9 cellular contexts compared by ENCODE assay signal in the genomic region with DNA sequence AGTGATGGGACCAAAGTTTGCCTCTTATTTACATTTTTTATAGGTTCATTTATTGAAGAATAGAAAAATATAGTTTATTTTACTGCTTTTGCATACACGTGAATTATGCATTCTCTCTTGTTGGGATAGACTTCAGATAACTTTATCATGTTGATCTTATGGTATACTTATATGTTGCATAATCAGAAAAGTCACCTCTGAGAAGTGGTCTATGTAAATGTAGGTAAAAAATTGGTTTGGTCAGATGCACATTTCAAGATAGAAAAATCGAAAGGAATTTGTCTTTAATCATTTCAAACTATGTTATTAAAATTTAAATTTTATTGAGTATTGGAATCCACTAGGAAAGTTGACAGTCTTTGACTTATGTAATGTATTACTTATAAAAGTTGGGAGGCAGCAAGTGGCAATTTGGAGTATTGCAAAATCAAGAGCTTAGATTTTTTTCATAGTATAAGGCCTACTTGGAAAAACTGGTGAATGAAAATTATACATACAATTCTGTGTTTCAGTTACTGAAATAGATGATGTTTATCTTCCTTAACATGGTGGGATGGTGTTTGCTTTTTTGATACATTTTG. TPM values are rescaled to one million over a fixed set of nuclear protein-coding genes. Genes with fewer than 3 reads are reported as not detected.
DNase-seq lines count a peak whose midpoint lies in the region; ATAC-seq, FAIRE-seq and TF ChIP-seq lines count a peak whose summit lies in the region.
"Had no signal": no experiment of that assay in that cellular context is flagged by ENCODE, and none has a peak within 500 bp of the region (broad histone marks: within the 10 kb centered on the region; RNA-seq: fewer than 3 reads in every experiment).

No MANE protein-coding gene starts in this region.

- no peak overlapping the region for H4K8ac ChIP-seq in IMR-90 (ENCODE audit: low read depth in 2 of 2, low read length in 2 of 2)

- H3K56ac ChIP-seq in IMR-90 (ENCODE audit: extremely low read depth, insufficient read depth, low read length) = no peak overlapping the region

- in situ Hi-C loops in IMR-90 (cut with MboI; ENCODE audit: low sequenced_read_pairs) = no loop called here

- peak overlapping the region in 6 of 7 donors; percentile 48 to 99 (median 76) for H3K27ac Mint-ChIP-seq in CD4-positive, alpha-beta memory T cell
- H3K27ac Mint-ChIP-seq in MCF 10A (ENCODE audit: low read depth, unreplicated experiment) (peak overlapping the region; percentile 95), natural killer cell (peak overlapping the region; percentile 96 to 98)

- TF ChIP-seq RAD21 in IMR-90 (IDR thresholded peaks at IDR 0.05; ENCODE audit: low read length) = no peak

- peak overlapping the region; percentile 32; the same call in 1 of the 2 replicates for H3K9ac ChIP-seq in IMR-90 (ENCODE audit: low read depth, low read length)

- no peak overlapping the region for H2AFZ ChIP-seq in IMR-90 (replicated peaks; ENCODE audit: low read length, poor library complexity)

- no peaks in the 10 kb centered on the region for H3K9me3 ChIP-seq in CD4-positive, alpha-beta memory T cell (ENCODE audit: control insufficient read depth in 1 of 2, low read length in 2 of 2)
- no peaks in the 10 kb centered on the region for H3K9me3 ChIP-seq in IMR-90 (ENCODE audit: control insufficient read depth, insufficient read depth, low read length)

- DNase-seq in CD4-positive, alpha-beta memory T cell = no peak
- DNase-seq in IMR-90 (no peak), MCF 10A (ENCODE audit: unreplicated experiment) (no peak), natural killer cell (no peak), HK-2 (ENCODE audit: unreplicated experiment) (no peak), D721Med (ENCODE audit: insufficient read length, low spot score) (no peak), CD1c-positive myeloid dendritic cell (ENCODE audit: extremely low spot score) (no peak)
- DNase-seq: activated CD4-positive, CD25-positive, alpha-beta regulatory T cell had no signal

- peak overlapping the region; percentile 90 for H3K4me2 ChIP-seq in IMR-90 (ENCODE audit: low read depth, low read length)

- TF ChIP-seq CTCF in IMR-90 (conservative IDR thresholded peaks at IDR 0.05; ENCODE audit: low read depth, low read length) (no peak), MCF 10A (IDR thresholded peaks at IDR 0.05; ENCODE audit: unreplicated experiment) (no peak), natural killer cell (IDR thresholded peaks at IDR 0.05) (no peak), D721Med (IDR thresholded peaks at IDR 0.05; ENCODE audit: insufficient read depth, missing control alignments) (no peak)

- no peak overlapping the region for H3K4ac ChIP-seq in IMR-90 (ENCODE audit: low read depth, low read length)

- dilution Hi-C loops in IMR-90 (cut with HindIII; ENCODE audit: low sequenced_read_pairs, unreplicated experiment) = no loop called here

- ATAC-seq in IMR-90 (ENCODE audit: low read depth) (no peak), natural killer cell (no peak), HG03196 (IDR thresholded peaks at IDR 0.05; ENCODE audit: unreplicated experiment) (no peak)

- H3K23ac ChIP-seq in IMR-90 (ENCODE audit: low read depth, low read length) = no peak overlapping the region

- H2AK5ac ChIP-seq in IMR-90 (ENCODE audit: low read depth, low read length) = no peak overlapping the region

- peaks cover 45 to 71% (median 59%) of the 10 kb centered on the region in 4 donors for H3K4me1 Mint-ChIP-seq in CD4-positive, alpha-beta memory T cell
- H3K4me1 Mint-ChIP-seq in MCF 10A (ENCODE audit: insufficient read depth, unreplicated experiment) (peaks cover 30% of the 10 kb centered on the region), natural killer cell (peaks cover 59 to 68% of the 10 kb centered on the region in 2 donors)

- BruUV-seq in IMR-90 (replicated peaks; lab: Mats Ljungman, UMichigan) (no TSS peak), MCF 10A (replicated peaks; lab: Mats Ljungman, UMichigan) (no TSS peak)

- no peak overlapping the region for H3K4me3 ChIP-seq in CD4-positive, alpha-beta memory T cell (ENCODE audit: low read length in 2 of 2)
- no peak overlapping the region; the same call in 1 of the 2 replicates for H3K4me3 ChIP-seq in IMR-90 (ENCODE audit: insufficient read depth, low read depth, low read length)

- H4K5ac ChIP-seq in IMR-90 (ENCODE audit: low read depth, low read length) = no peak overlapping the region

- H3K14ac ChIP-seq in IMR-90 (replicated peaks; ENCODE audit: low read depth, low read length) = no peak overlapping the region

- H3K4me1 ChIP-seq in CD4-positive, alpha-beta memory T cell (ENCODE audit: insufficient read depth, low read length) = peaks cover 68% of the 10 kb centered on the region
- H3K4me1 ChIP-seq in IMR-90 (ENCODE audit: control insufficient read depth, insufficient read depth, low read length) = no peaks in the 10 kb centered on the region; the same call in 1 of the 2 replicates

- H3K79me1 ChIP-seq in IMR-90 (ENCODE audit: low read depth in 1 of 2, low read length in 2 of 2) = peaks cover 13 to 40% of the 10 kb centered on the region in 2 experiments; a peak in 3 of 4 replicates

- no peak overlapping the region for H3K27ac ChIP-seq in CD4-positive, alpha-beta memory T cell (ENCODE audit: low read depth, low read length)
- no peak overlapping the region for H3K27ac ChIP-seq in IMR-90 (ENCODE audit: insufficient read depth, low read length)

- H2BK120ac ChIP-seq in IMR-90 (ENCODE audit: low read depth, low read length) = no peak overlapping the region

- no peak overlapping the region for H2AK9ac ChIP-seq in IMR-90 (replicated peaks; ENCODE audit: low read depth, low read length, poor library complexity)

- H3K27me3 ChIP-seq in CD4-positive, alpha-beta memory T cell (ENCODE audit: insufficient read depth, low read length) = no peaks in the 10 kb centered on the region
- no peaks in the 10 kb centered on the region for H3K27me3 ChIP-seq in IMR-90 (ENCODE audit: control insufficient read depth, insufficient read depth, low read length)

- H3K18ac ChIP-seq in IMR-90 (ENCODE audit: low read depth, low read length) = no peak overlapping the region

- FAIRE-seq in D721Med (lab: Jason Lieb, UNC) = no peak

- peaks cover 38% of the 10 kb centered on the region for H4K20me1 ChIP-seq in IMR-90 (ENCODE audit: insufficient read depth, low read length)

- H2BK5ac ChIP-seq in IMR-90 (ENCODE audit: low read depth, low read length, poor library complexity, severe bottlenecking) = no peak overlapping the region

- H2BK20ac ChIP-seq in IMR-90 (ENCODE audit: low read depth, low read length) = no peak overlapping the region

- intact Hi-C loops in CD4-positive, alpha-beta memory T cell (cut with micrococcal nuclease) = no loop called here
- intact Hi-C loops in IMR-90 (cut with micrococcal nuclease) (loop anchor here (2.0 to 5.0 kb wide), 3 partner anchors 44 to 286 kb away; a partner anchor contains a TSS), MCF 10A (cut with micrococcal nuclease) (loop anchor here (2.0 to 5.0 kb wide), 5 partner anchors 41 to 285 kb away; no protein-coding TSS in a partner anchor), natural killer cell (cut with micrococcal nuclease) (loop anchor here (5.0 kb wide), 1 partner anchor 44 kb away; no protein-coding TSS in a partner anchor)

- CTCF ChIA-PET in CD4-positive, alpha-beta memory T cell (lab: Charles Lee; ENCODE audit: partially characterized antibody) = interaction anchor here (0.9 to 1.9 kb wide), 3 partner anchors 10 to 40 kb away, joined by 3 to 11 read pairs (median 3); no protein-coding TSS in a partner anchor
- CTCF ChIA-PET in IMR-90 (lab: Yijun Ruan, JAX) (no interaction called here), MCF 10A (lab: Yijun Ruan, JAX) (interaction anchor here (0.6 to 1.3 kb wide), 3 partner anchors 40 to 289 kb away, joined by 3 to 5 read pairs (median 4); no protein-coding TSS in a partner anchor)

- H2BK15ac ChIP-seq in IMR-90 (ENCODE audit: low read depth, low read length) = no peak overlapping the region

- no CpG with 5 or more reads among the region's 2 CpGs for WGBS in IMR-90 (ENCODE audit: extremely low coverage in 2 of 2, insufficient read length in 1 of 2), 2 experiments

- no peaks in the 10 kb centered on the region for H3K27me3 Mint-ChIP-seq in CD4-positive, alpha-beta memory T cell
- H3K27me3 Mint-ChIP-seq in MCF 10A (ENCODE audit: insufficient read depth, unreplicated experiment) = no peaks in the 10 kb centered on the region
- no peaks in the 10 kb centered on the region for H3K27me3 Mint-ChIP-seq in natural killer cell (ENCODE audit: low read depth in 2 of 2)

- H3K36me3 Mint-ChIP-seq in CD4-positive, alpha-beta memory T cell = peaks cover 0 to 15% of the 10 kb centered on the region in 2 donors
- H3K36me3 Mint-ChIP-seq in MCF 10A (ENCODE audit: insufficient read depth, unreplicated experiment) (peaks cover 12% of the 10 kb centered on the region), natural killer cell (no peaks in the 10 kb centered on the region)

- no peak overlapping the region for H4K91ac ChIP-seq in IMR-90 (ENCODE audit: insufficient read depth, low read depth, low read length)

- peaks cover 0 to 2% (median 0%) of the 10 kb centered on the region in 8 donors for H3K9me3 Mint-ChIP-seq in CD4-positive, alpha-beta memory T cell
- H3K9me3 Mint-ChIP-seq in MCF 10A (ENCODE audit: unreplicated experiment) (no peaks in the 10 kb centered on the region), natural killer cell (no peaks in the 10 kb centered on the region)

- H3K4me3 Mint-ChIP-seq in CD4-positive, alpha-beta memory T cell = peak overlapping the region; percentile 61 to 100 (median 91)
- peak overlapping the region; percentile 89 for H3K4me3 Mint-ChIP-seq in MCF 10A (ENCODE audit: unreplicated experiment)
- H3K4me3 Mint-ChIP-seq in natural killer cell = peak overlapping the region; percentile 99

- H3K36me3 ChIP-seq in CD4-positive, alpha-beta memory T cell (ENCODE audit: insufficient read depth, low read length) = no peaks in the 10 kb centered on the region
- H3K36me3 ChIP-seq in IMR-90 (ENCODE audit: control insufficient read depth, insufficient read depth, low read length) = peaks cover 3% of the 10 kb centered on the region

- peaks cover 2% of the 10 kb centered on the region; the same call in 1 of the 2 replicates for H3K9me1 ChIP-seq in IMR-90 (ENCODE audit: insufficient read depth, low read length)

- POLR2A ChIA-PET in CD4-positive, alpha-beta memory T cell (lab: Charles Lee; ENCODE audit: partially characterized antibody) = interaction anchor here (3.6 kb wide), 1 partner anchor 64 kb away, joined by 62 read pairs; a partner anchor contains a TSS
- POLR2A ChIA-PET in IMR-90 (lab: Charles Lee; ENCODE audit: unreplicated experiment) (no interaction called here), MCF 10A (lab: Yijun Ruan, JAX) (interaction anchor here (0.6 to 5.3 kb wide), 11 partner anchors 7 to 290 kb away, joined by 3 to 51 read pairs (median 5); no protein-coding TSS in a partner anchor)

- no peak for TF ChIP-seq POLR2A in IMR-90 (IDR thresholded peaks at IDR 0.05; ENCODE audit: low read depth, low read length)

RNA-seq across cellular contexts. Expression of a gene that starts 2.4 kb away (rescaled TPM):
- 100 to 1,000 TPM; 115 to 119 TPM for total RNA-seq in CD4-positive, alpha-beta memory T cell
- 10 to 100 TPM in 1 of 2 donors, 1 to 10 TPM in 1; 5.1 to 47.1 TPM for polyA plus RNA-seq in CD4-positive, alpha-beta memory T cell
- 27.8 and 46.9 TPM in 2 replicates for total RNA-seq in IMR-90 (2012; rRNA removed)
- polyA plus RNA-seq in IMR-90 (2012; rRNA removed) = 5.4 and 5.6 TPM in 2 replicates
- 1.0 and 1.2 TPM in 2 replicates for polyA plus RNA-seq in IMR-90 (2012; cell fraction: cytosol; rRNA removed)
- 1.3 and 10.1 TPM in 2 replicates for polyA plus RNA-seq in IMR-90 (2012; cell fraction: nucleus; rRNA removed; ENCODE audit: low replicate concordance)
- total RNA-seq in MCF 10A (2022) = 41.0 and 46.4 TPM in 2 replicates
- 10 to 100 TPM; 80.2 to 84.4 (median 84.0) TPM for total RNA-seq in natural killer cell
